ENCODE assay signal across 11 cellular contexts in genomic region chr4:127832585-127832984, GRCh38. TPM values are rescaled to one million over a fixed set of nuclear protein-coding genes. Genes with fewer than 3 reads are reported as not detected.
DNase-seq lines count a peak whose midpoint lies in the region; ATAC-seq and TF ChIP-seq lines count a peak whose summit lies in the region.
"Had no signal": no experiment of that assay in that cellular context is flagged by ENCODE, and none has a peak within 500 bp of the region (broad histone marks: within the 10 kb centered on the region; RNA-seq: fewer than 3 reads in every experiment).

No MANE protein-coding gene starts in this region.

- peaks cover 8% of the 10 kb centered on the region for H3K27me3 Mint-ChIP-seq in activated CD8-positive, alpha-beta T cell treated with anti-CD3 and anti-CD28 coated beads, Interleukin-2, amount 10 ng/mL, durations not matched to agents 7 days and 5 days (ENCODE audit: low read depth)

- no peaks in the 10 kb centered on the region for H4K20me1 ChIP-seq in osteoblast (ENCODE audit: insufficient read depth, low read length)

- no peaks in the 10 kb centered on the region for H3K36me3 Mint-ChIP-seq in activated CD8-positive, alpha-beta T cell treated with anti-CD3 and anti-CD28 coated beads, Interleukin-2, amount 10 ng/mL, durations not matched to agents 7 days and 5 days (ENCODE audit: low read depth)

- H3K27ac Mint-ChIP-seq in activated CD8-positive, alpha-beta T cell treated with anti-CD3 and anti-CD28 coated beads, Interleukin-2, amount 10 ng/mL, durations not matched to agents 7 days and 5 days: no peak overlapping the region
- H3K27ac Mint-ChIP-seq: activated T-helper 1 cell treated with anti-CD3 and anti-CD28 coated beads, Interleukin-12 subunit alpha, Interleukin-12 subunit beta, Interleukin-2, Interleukin-4 antibody, amounts not matched to agents 30 ng/mL and 10 ng/mL and 1 ng/mL, durations not matched to agents 14 hours and 24 hours and 36 hours had no signal

- no peaks in the 10 kb centered on the region for H3K9me3 Mint-ChIP-seq in activated CD8-positive, alpha-beta T cell treated with anti-CD3 and anti-CD28 coated beads, Interleukin-2, amount 10 ng/mL, durations not matched to agents 7 days and 5 days (ENCODE audit: insufficient read depth)
- H3K9me3 Mint-ChIP-seq: activated T-helper 1 cell treated with anti-CD3 and anti-CD28 coated beads, Interleukin-12 subunit alpha, Interleukin-12 subunit beta, Interleukin-2, Interleukin-4 antibody, amounts not matched to agents 30 ng/mL and 10 ng/mL and 1 ng/mL, durations not matched to agents 14 hours and 24 hours and 36 hours had no signal

- in situ Hi-C loops in KBM-7 (cut with MboI; ENCODE audit: low pct_unique_long_range_greater_than_20kb, low sequenced_read_pairs): no loop called here

- H3K36me3 ChIP-seq in osteoblast (ENCODE audit: insufficient read depth, low read length): no peaks in the 10 kb centered on the region

- no peaks in the 10 kb centered on the region for H3K79me2 ChIP-seq in osteoblast (ENCODE audit: insufficient read depth, low read length)

- peak; percentile 20 for DNase-seq in KBM-7
- DNase-seq in osteoblast (ENCODE audit: insufficient read length, low spot score, missing footprints): no peak
- no peak for DNase-seq in HuH-7 (ENCODE audit: low spot score)
- no peak for DNase-seq in activated CD8-positive, alpha-beta T cell treated with anti-CD3 and anti-CD28 coated beads, Interleukin-2, amount 10 ng/mL, durations not matched to agents 7 days and 5 days
- DNase-seq in KG1 (lab: John Stamatoyannopoulos, UW): no peak
- no peak for DNase-seq in superior temporal gyrus (ENCODE audit: extremely low spot score)
- DNase-seq: DMS79 treated with DMSO at 0.1 percent for 48 hours had no signal

- H3K9me3 ChIP-seq in osteoblast (ENCODE audit: low read depth, low read length): no peaks in the 10 kb centered on the region

- POLR2A ChIA-PET in activated CD8-positive, alpha-beta T cell treated with anti-CD3 and anti-CD28 coated beads, Interleukin-2, amount 10 ng/mL, durations not matched to agents 7 days and 5 days (lab: Charles Lee): interaction anchor here (1.2 kb wide), 1 partner anchor 16 kb away, joined by 3 read pairs; no protein-coding TSS in a partner anchor

- H3K4me2 ChIP-seq in osteoblast (ENCODE audit: insufficient read depth, low read length): no peak overlapping the region
- H3K4me2 ChIP-seq: smooth muscle cell had no signal

- no peaks in the 10 kb centered on the region for H3K4me1 ChIP-seq in osteoblast (ENCODE audit: insufficient read depth, low read length)

- no peak overlapping the region for H3K4me3 ChIP-seq in osteoblast (ENCODE audit: insufficient read depth, low read length)
- H3K4me3 ChIP-seq: smooth muscle cell had no signal

- no peaks in the 10 kb centered on the region for H3K27me3 ChIP-seq in osteoblast (ENCODE audit: insufficient read depth, low read length)

- no peak for TF ChIP-seq CTCF in osteoblast (IDR thresholded peaks at IDR 0.05; ENCODE audit: extremely low read depth, low read depth, low read length)

- no peak overlapping the region for H3K4me3 Mint-ChIP-seq in activated CD8-positive, alpha-beta T cell treated with anti-CD3 and anti-CD28 coated beads, Interleukin-2, amount 10 ng/mL, durations not matched to agents 7 days and 5 days
- H3K4me3 Mint-ChIP-seq: activated T-helper 1 cell treated with anti-CD3 and anti-CD28 coated beads, Interleukin-12 subunit alpha, Interleukin-12 subunit beta, Interleukin-2, Interleukin-4 antibody, amounts not matched to agents 30 ng/mL and 10 ng/mL and 1 ng/mL, durations not matched to agents 14 hours and 24 hours and 36 hours had no signal

- no peak overlapping the region for H3K27ac ChIP-seq in osteoblast (ENCODE audit: low read depth, low read length)

- ATAC-seq in GM19324 (IDR thresholded peaks at IDR 0.05; ENCODE audit: low FRiP score, unreplicated experiment): peak; percentile 78
- peak; percentile 71 for ATAC-seq in HG02852 (IDR thresholded peaks at IDR 0.05; ENCODE audit: unreplicated experiment)
- ATAC-seq in activated CD8-positive, alpha-beta T cell treated with anti-CD3 and anti-CD28 coated beads, Interleukin-2, amount 10 ng/mL, durations not matched to agents 7 days and 5 days: no peak

- CTCF ChIA-PET in activated CD8-positive, alpha-beta T cell treated with anti-CD3 and anti-CD28 coated beads, Interleukin-2, amount 10 ng/mL, durations not matched to agents 7 days and 5 days (lab: Charles Lee): no interaction called here

- H2AFZ ChIP-seq in osteoblast (ENCODE audit: low read length): peak overlapping the region; percentile 30

- H3K4me1 Mint-ChIP-seq in activated CD8-positive, alpha-beta T cell treated with anti-CD3 and anti-CD28 coated beads, Interleukin-2, amount 10 ng/mL, durations not matched to agents 7 days and 5 days (ENCODE audit: low read depth): no peaks in the 10 kb centered on the region

RNA-seq across cellular contexts. Expression of gene PLK4, which starts 48.1 kb away (rescaled TPM):
- 2.2 and 2.4 TPM in 2 replicates for total RNA-seq in osteoblast
- 10 to 100 TPM; 62.1 to 65.9 TPM for total RNA-seq in activated CD8-positive, alpha-beta T cell treated with anti-CD3 and anti-CD28 coated beads, Interleukin-2, amount 10 ng/mL, durations not matched to agents 7 days and 5 days

RNA-seq across cellular contexts. Expression of gene HSPA4L, which starts 50.5 kb away (rescaled TPM):
- total RNA-seq in osteoblast: 4.0 and 4.7 TPM in 2 replicates
- total RNA-seq in activated CD8-positive, alpha-beta T cell treated with anti-CD3 and anti-CD28 coated beads, Interleukin-2, amount 10 ng/mL, durations not matched to agents 7 days and 5 days: under 1 TPM; 0.16 to 0.26 TPM

Comparison
In these comparisons a context has a peak if more than half of its experiments do, and no peak if none do; other contexts are left out.
1. RNA of gene PLK4, which starts 48.1 kb away (total RNA-seq): 62.1 to 65.9 TPM in activated CD8-positive, alpha-beta T cell treated with anti-CD3 and anti-CD28 coated beads, Interleukin-2, amount 10 ng/mL, durations not matched to agents 7 days and 5 days; 2.2 to 2.4 TPM in osteoblast; every median in the first group is over 10 times any median in the second.